17 cellular contexts compared by ENCODE assay signal in the genomic region with DNA sequence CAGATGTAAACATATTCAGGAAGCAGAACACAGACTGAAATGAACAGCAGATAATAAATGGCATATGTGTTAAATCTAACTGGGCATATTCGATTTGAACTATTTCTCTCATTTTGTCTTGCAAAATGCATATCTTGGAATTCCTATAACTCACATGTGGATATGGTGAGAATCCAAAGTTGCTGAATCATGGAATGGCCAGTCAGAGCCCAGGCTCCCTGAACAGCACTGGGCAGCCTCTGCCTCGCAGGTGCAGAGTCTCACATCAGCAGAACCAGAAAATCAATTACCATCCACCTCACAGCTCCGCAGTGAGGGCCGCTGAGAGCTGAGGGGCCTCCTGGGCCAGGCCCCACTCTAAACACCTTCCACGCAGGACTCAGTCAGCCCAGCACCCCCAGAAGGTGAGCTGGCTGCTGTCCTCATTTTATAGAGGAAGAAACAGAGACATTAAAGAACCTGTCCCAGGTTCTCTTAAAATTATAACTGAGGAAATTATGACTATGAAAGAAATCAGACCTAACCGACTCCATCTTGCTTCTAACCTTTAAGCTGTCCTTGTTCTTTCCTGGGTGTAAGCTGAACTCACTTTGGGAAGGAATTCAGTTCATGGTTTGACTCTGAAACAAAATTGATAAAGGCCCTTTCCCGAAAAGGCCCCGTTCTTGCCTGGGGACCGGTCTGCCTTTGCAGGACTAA.
DNase-seq lines count a peak whose midpoint lies in the region; ATAC-seq, FAIRE-seq and TF ChIP-seq lines count a peak whose summit lies in the region.
"Had no signal": no experiment of that assay in that cellular context is flagged by ENCODE, and none has a peak within 500 bp of the region (broad histone marks: within the 10 kb centered on the region; RNA-seq: fewer than 3 reads in every experiment).

No MANE protein-coding gene starts in this region.

- no peak overlapping the region for H3K4me2 ChIP-seq in astrocyte (ENCODE audit: low read length)
- no peak overlapping the region for H3K4me2 ChIP-seq in neural progenitor cell

- H3K79me2 ChIP-seq in astrocyte (ENCODE audit: insufficient read depth, low read length) (no peaks in the 10 kb centered on the region), neural progenitor cell (ENCODE audit: low read depth) (no peaks in the 10 kb centered on the region)

- TF ChIP-seq EP300 in stomach (IDR thresholded peaks at IDR 0.05): no peak

- H3K9me3 ChIP-seq in astrocyte (ENCODE audit: insufficient read depth, low read depth, low read length) (no peaks in the 10 kb centered on the region), neural progenitor cell (ENCODE audit: low read depth) (no peaks in the 10 kb centered on the region), stomach (no peaks in the 10 kb centered on the region), heart left ventricle (no peaks in the 10 kb centered on the region)
- H3K9me3 ChIP-seq: HAP-1 had no signal

- H3K9me3 Mint-ChIP-seq in astrocyte (ENCODE audit: unreplicated experiment): no peaks in the 10 kb centered on the region
- no peaks in the 10 kb centered on the region for H3K9me3 Mint-ChIP-seq in neural progenitor cell
- H3K9me3 Mint-ChIP-seq: CD4-positive, alpha-beta T cell had no signal

- 72 to 81% (median 75%) methylated on average over 9 of the region's 9 CpGs for WGBS in stomach, 5 donors
- 74 to 88% (median 81%) methylated on average over 9 of the region's 9 CpGs for WGBS in heart left ventricle, 4 donors

- H3F3A ChIP-seq in neural progenitor cell (ENCODE audit: low read depth): no peaks in the 10 kb centered on the region

- DNase-seq in astrocyte (ENCODE audit: low read depth) (no peak), ecto neural progenitor cell (ENCODE audit: low spot score) (peak; percentile 43), neural progenitor cell (ENCODE audit: low spot score) (no peak), stomach (peak; percentile 9), heart left ventricle (no peak), posterior vena cava (ENCODE audit: low spot score) (no peak)
- DNase-seq: ACHN; CD4-positive, alpha-beta T cell; DMS153; DMS79; GF-D8; GM23248 had no signal

- intact Hi-C loops in stomach (cut with DNase I; ENCODE audit: low total_unique reads) (no loop called here), heart left ventricle (cut with DNase I) (no loop called here), posterior vena cava (cut with DNase I) (loop anchor here in 1 of 2 donors (5.0 to 10.0 kb wide), 2 partner anchors 694 to 1223 kb away; no protein-coding TSS in a partner anchor)

- H2AFZ ChIP-seq in astrocyte (ENCODE audit: low read depth, low read length) (no peak overlapping the region), neural progenitor cell (replicated peaks) (no peak overlapping the region)
- H2AFZ ChIP-seq: GM23248 had no signal

- H3K9ac ChIP-seq in astrocyte (ENCODE audit: low read length) (no peak overlapping the region), neural progenitor cell (no peak overlapping the region)
- H3K9ac ChIP-seq: GM23248 had no signal

- H3K4me3 ChIP-seq in astrocyte (ENCODE audit: insufficient read depth, low read depth, low read length) (no peak overlapping the region), neural progenitor cell (no peak overlapping the region), stomach (no peak overlapping the region), heart left ventricle (no peak overlapping the region)
- H3K4me3 ChIP-seq: GM23248, HAP-1 had no signal

- TF ChIP-seq CTCF in astrocyte (IDR thresholded peaks at IDR 0.05; ENCODE audit: insufficient read depth, low read depth, low read length) (no peak), neural progenitor cell (IDR thresholded peaks at IDR 0.05) (no peak), stomach (IDR thresholded peaks at IDR 0.05) (no peak), heart left ventricle (IDR thresholded peaks at IDR 0.05) (no peak)

- peaks cover 19% of the 10 kb centered on the region for H3K27me3 Mint-ChIP-seq in astrocyte (ENCODE audit: low read depth, unreplicated experiment)
- H3K27me3 Mint-ChIP-seq in neural progenitor cell (ENCODE audit: insufficient read depth, low read depth): peaks cover 7% of the 10 kb centered on the region

- H3K27ac ChIP-seq in astrocyte (ENCODE audit: low read depth, low read length) (no peak overlapping the region), neural progenitor cell (no peak overlapping the region), stomach (no peak overlapping the region), heart left ventricle (no peak overlapping the region)
- H3K27ac ChIP-seq: C4-2B, GM23248, HL-60 had no signal

- TF ChIP-seq POLR2A in stomach (IDR thresholded peaks at IDR 0.05) (no peak), heart left ventricle (IDR thresholded peaks at IDR 0.05) (no peak)

- FAIRE-seq in astrocyte (lab: Jason Lieb, UNC): no peak
- FAIRE-seq: A204.1 had no signal

- H3K27ac Mint-ChIP-seq in astrocyte (ENCODE audit: unreplicated experiment) (peak overlapping the region; percentile 43), neural progenitor cell (peak overlapping the region; percentile 58)
- H3K27ac Mint-ChIP-seq: CD4-positive, alpha-beta T cell had no signal

- H3K36me3 ChIP-seq in astrocyte (ENCODE audit: insufficient read depth, low read length) (no peaks in the 10 kb centered on the region), neural progenitor cell (no peaks in the 10 kb centered on the region), stomach (no peaks in the 10 kb centered on the region), heart left ventricle (no peaks in the 10 kb centered on the region)
- H3K36me3 ChIP-seq: HAP-1 had no signal

- H3K27me3 ChIP-seq in astrocyte (ENCODE audit: insufficient read depth, low read length) (no peaks in the 10 kb centered on the region), neural progenitor cell (no peaks in the 10 kb centered on the region), stomach (peaks cover 0 to 38% (median 0%) of the 10 kb centered on the region in 3 donors), heart left ventricle (peaks cover 0 to 37% (median 0%) of the 10 kb centered on the region in 9 donors)

- H3K4me1 Mint-ChIP-seq in astrocyte (ENCODE audit: low read depth, unreplicated experiment) (no peaks in the 10 kb centered on the region), neural progenitor cell (peaks cover 24% of the 10 kb centered on the region)

- ATAC-seq in HG03139 (IDR thresholded peaks at IDR 0.05; ENCODE audit: unreplicated experiment) (no peak), heart left ventricle (no peak)

- H3K36me3 Mint-ChIP-seq in astrocyte (ENCODE audit: low read depth, unreplicated experiment): no peaks in the 10 kb centered on the region
- H3K36me3 Mint-ChIP-seq in neural progenitor cell: no peaks in the 10 kb centered on the region

- H3K4me1 ChIP-seq in astrocyte (ENCODE audit: insufficient read depth, low read length): no peaks in the 10 kb centered on the region
- no peaks in the 10 kb centered on the region for H3K4me1 ChIP-seq in neural progenitor cell
- no peaks in the 10 kb centered on the region for H3K4me1 ChIP-seq in stomach
- no peaks in the 10 kb centered on the region for H3K4me1 ChIP-seq in heart left ventricle
- H3K4me1 ChIP-seq: HAP-1 had no signal

- H4K20me1 ChIP-seq in astrocyte (ENCODE audit: insufficient read depth, low read length): no peaks in the 10 kb centered on the region
- H4K20me1 ChIP-seq in neural progenitor cell (ENCODE audit: low read depth): no peaks in the 10 kb centered on the region

- H3K4me3 Mint-ChIP-seq in astrocyte (ENCODE audit: unreplicated experiment) (no peak overlapping the region), neural progenitor cell (peak overlapping the region; percentile 11)
- H3K4me3 Mint-ChIP-seq: CD4-positive, alpha-beta T cell had no signal

Comparison
In these comparisons a context has a peak if more than half of its experiments do, and no peak if none do; other contexts are left out.
1. DNase-seq: peak in ecto neural progenitor cell (single experiment) and stomach (single experiment); none in astrocyte (single experiment), neural progenitor cell (single experiment), heart left ventricle (0 of 5) and posterior vena cava (single experiment).